In genomic region chrX:682892-683291, GRCh38 we compare ENCODE assay signal across 7 cellular contexts. TPM values are rescaled to one million over a fixed set of nuclear protein-coding genes. Genes with fewer than 3 reads are reported as not detected.
"Had no signal": no experiment of that assay in that cellular context is flagged by ENCODE, and none has a peak within 500 bp of the region (broad histone marks: within the 10 kb centered on the region; RNA-seq: fewer than 3 reads in every experiment).

No MANE protein-coding gene starts in this region.

- ATAC-seq: GM12878 had no signal

- FAIRE-seq: G401.6, GM12878, GM12891, GM18507, GM19239 had no signal

- DNase-seq: GDM1 had no signal

- H3K4me3 ChIP-seq: GM12878 had no signal

RNA-seq across cellular contexts. Expression of gene SHOX, which starts 52.3 kb away (rescaled TPM):
- total RNA-seq: G401, GM12878 had no signal
